ENCODE assay signal across 1 cellular context in the genomic region with DNA sequence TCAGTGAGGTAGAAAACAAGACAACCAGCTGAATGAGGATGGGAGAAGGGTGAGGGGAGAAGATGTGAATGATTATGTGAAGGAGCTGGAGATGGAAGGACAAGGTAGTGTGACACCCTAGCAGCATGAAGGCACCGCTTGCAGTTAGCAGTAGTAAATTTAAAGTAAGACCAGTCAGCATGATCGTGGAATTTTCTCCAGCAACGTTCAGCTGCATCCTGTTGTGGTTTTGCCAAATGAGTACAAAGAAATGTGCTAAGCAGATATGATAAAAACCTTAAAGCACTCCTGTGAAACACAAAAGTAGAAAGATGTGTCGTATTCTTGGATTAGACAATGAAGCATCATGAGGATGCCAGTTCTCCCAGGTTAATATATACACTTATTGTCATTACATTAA.
TF ChIP-seq lines count a peak whose summit lies in the region.

No MANE protein-coding gene starts in this region.

TF ChIP-seq in K562, 482 proteins besides CTCF, POLR2A, EP300 and RAD21:
- TF ChIP-seq, protein P1, sequence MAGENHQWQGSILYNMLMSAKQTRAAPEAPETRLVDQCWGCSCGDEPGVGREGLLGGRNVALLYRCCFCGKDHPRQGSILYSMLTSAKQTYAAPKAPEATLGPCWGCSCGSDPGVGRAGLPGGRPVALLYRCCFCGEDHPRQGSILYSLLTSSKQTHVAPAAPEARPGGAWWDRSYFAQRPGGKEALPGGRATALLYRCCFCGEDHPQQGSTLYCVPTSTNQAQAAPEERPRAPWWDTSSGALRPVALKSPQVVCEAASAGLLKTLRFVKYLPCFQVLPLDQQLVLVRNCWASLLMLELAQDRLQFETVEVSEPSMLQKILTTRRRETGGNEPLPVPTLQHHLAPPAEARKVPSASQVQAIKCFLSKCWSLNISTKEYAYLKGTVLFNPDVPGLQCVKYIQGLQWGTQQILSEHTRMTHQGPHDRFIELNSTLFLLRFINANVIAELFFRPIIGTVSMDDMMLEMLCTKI (IDR thresholded peaks at IDR 0.05; ENCODE audit: partially characterized antibody), result no peak
- 0 out of 2 replicates have a peak, but pooled peaks have one; percentile 16 for TF ChIP-seq ZNF134 (CRISPR knock-in tag; conservative IDR thresholded peaks at IDR 0.05)
